In the genomic region with DNA sequence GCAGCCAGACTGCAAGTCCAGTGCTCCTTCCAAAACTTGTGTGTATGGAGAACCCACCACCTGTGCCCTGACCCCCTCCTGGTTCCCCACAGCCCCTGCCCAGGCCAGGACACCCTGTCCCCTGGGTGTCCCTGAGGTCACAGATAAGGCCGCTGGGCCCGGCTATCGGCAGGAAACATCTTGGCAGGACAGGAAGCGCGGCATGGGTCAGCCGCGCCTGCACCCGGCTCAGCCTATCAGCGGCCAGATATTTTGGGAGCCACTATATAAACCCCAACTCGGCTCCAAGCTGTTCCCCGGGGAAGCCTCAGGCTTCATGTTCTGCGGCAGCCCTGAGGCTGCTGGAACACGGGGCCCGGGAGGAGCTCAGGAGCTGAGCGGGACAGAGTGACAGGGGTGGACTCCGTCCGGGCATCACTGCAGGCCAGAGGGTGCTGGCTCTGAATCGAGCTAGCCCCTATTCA, we compare ENCODE assay signal across 1 cellular context.
A peak's percentile ranks its signal among the peaks of the same experiment; 100 is the strongest.
TF ChIP-seq lines count a peak whose summit lies in the region.

No MANE protein-coding gene starts in this region.

TF ChIP-seq in K562, 482 proteins besides CTCF, POLR2A, EP300 and RAD21 (continued from another document):
- peak; percentile 58 for TF ChIP-seq FOSL1 (tag; conservative IDR thresholded peaks at IDR 0.05)
- 0 out of 2 replicates have a peak, but pooled peaks have one; percentile 9 for TF ChIP-seq KLF6 (CRISPR knock-in tag; IDR thresholded peaks at IDR 0.05; ENCODE audit: borderline replicate concordance)
- TF ChIP-seq, protein P1, sequence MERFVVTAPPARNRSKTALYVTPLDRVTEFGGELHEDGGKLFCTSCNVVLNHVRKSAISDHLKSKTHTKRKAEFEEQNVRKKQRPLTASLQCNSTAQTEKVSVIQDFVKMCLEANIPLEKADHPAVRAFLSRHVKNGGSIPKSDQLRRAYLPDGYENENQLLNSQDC (CRISPR knock-in tag; IDR thresholded peaks at IDR 0.05), result no peak
- peak; percentile 23; the same call in 1 of the 2 replicates for TF ChIP-seq SPI1 (IDR thresholded peaks at IDR 0.05; ENCODE audit: borderline replicate concordance, low read depth, low read length)
- 0 out of 4 replicates have a peak, but pooled peaks of 1 of the 2 experiments have one; percentile 24 for TF ChIP-seq TEAD1 (CRISPR knock-in tag; IDR thresholded peaks at IDR 0.05)
- peak; percentile 88 for TF ChIP-seq SMAD4 (CRISPR knock-in tag; conservative IDR thresholded peaks at IDR 0.05)
- TF ChIP-seq ZNF124 (CRISPR knock-in tag; IDR thresholded peaks at IDR 0.05), result no peak
- no peak for TF ChIP-seq ZNF263 (CRISPR knock-in tag; IDR thresholded peaks at IDR 0.05; ENCODE audit: borderline replicate concordance)
- TF ChIP-seq SMARCE1 (IDR thresholded peaks at IDR 0.05), result peak; percentile 94
- peak; percentile 63; the same call in 1 of the 2 replicates for TF ChIP-seq ZNF644 (tag; IDR thresholded peaks at IDR 0.05; ENCODE audit: low read depth)
- TF ChIP-seq PTRF (tag; IDR thresholded peaks at IDR 0.05), result no peak
- no peak for TF ChIP-seq XRCC3 (IDR thresholded peaks at IDR 0.05)
- TF ChIP-seq HNRNPLL (IDR thresholded peaks at IDR 0.05; ENCODE audit: low read depth, low read length, poor library complexity, severe bottlenecking), result no peak
- peak; percentile 77 to 86 for TF ChIP-seq TRIM24 (IDR thresholded peaks at IDR 0.05)
- peak; percentile 95 for TF ChIP-seq ESRRA (IDR thresholded peaks at IDR 0.05; ENCODE audit: borderline replicate concordance, low read depth)
- peak; percentile 95 for TF ChIP-seq SMARCA4 (IDR thresholded peaks at IDR 0.05)
- peak; percentile 91 for TF ChIP-seq RNF2 (IDR thresholded peaks at IDR 0.05)
- no peak for TF ChIP-seq ZNF77 (CRISPR knock-in tag; IDR thresholded peaks at IDR 0.05)
- TF ChIP-seq LCOR (CRISPR knock-in tag; IDR thresholded peaks at IDR 0.05), result 0 out of 2 replicates have a peak, but pooled peaks have one; percentile 56
- peak; percentile 88 for TF ChIP-seq SOX6 (IDR thresholded peaks at IDR 0.05)
- TF ChIP-seq MBD2 (IDR thresholded peaks at IDR 0.05; ENCODE audit: borderline replicate concordance, low read depth), result peak; percentile 82; the same call in 1 of the 2 replicates
- TF ChIP-seq KLF13 (tag; IDR thresholded peaks at IDR 0.05; ENCODE audit: borderline replicate concordance, low read depth), result no peak
- peak; percentile 81 for TF ChIP-seq NFIC (IDR thresholded peaks at IDR 0.05)
- TF ChIP-seq ETV6 (IDR thresholded peaks at IDR 0.05; ENCODE audit: borderline replicate concordance in 1 of 2, low read depth in 2 of 2, low read length in 1 of 2), result no peak
- TF ChIP-seq ETV6 (CRISPR knock-in tag; IDR thresholded peaks at IDR 0.05; ENCODE audit: borderline replicate concordance), result no peak
- no peak for TF ChIP-seq ZNF24 (IDR thresholded peaks at IDR 0.05)
- peak; percentile 96 for TF ChIP-seq DPF2 (IDR thresholded peaks at IDR 0.05)
- TF ChIP-seq SUPT5H (IDR thresholded peaks at IDR 0.05), result peak; percentile 63
- TF ChIP-seq ZNF354B (CRISPR knock-in tag; IDR thresholded peaks at IDR 0.05), result no peak
- TF ChIP-seq ZNF212 (CRISPR knock-in tag; IDR thresholded peaks at IDR 0.05), result no peak
- TF ChIP-seq SREBF2 (CRISPR knock-in tag; IDR thresholded peaks at IDR 0.05), result no peak
- TF ChIP-seq NBN (IDR thresholded peaks at IDR 0.05; ENCODE audit: low read depth), result peak; percentile 36; the same call in 1 of the 2 replicates
- no peak for TF ChIP-seq BRF1 (IDR thresholded peaks at IDR 0.05; ENCODE audit: borderline replicate concordance, extremely low read depth, insufficient read length)
- peak; percentile 92 for TF ChIP-seq ETV5 (CRISPR knock-in tag; IDR thresholded peaks at IDR 0.05; ENCODE audit: low read depth)
- no peak for TF ChIP-seq SRSF9 (IDR thresholded peaks at IDR 0.05; ENCODE audit: borderline replicate concordance, low read depth, low read length)
- no peak for TF ChIP-seq ZC3H4 (CRISPR knock-in tag; IDR thresholded peaks at IDR 0.05; ENCODE audit: borderline replicate concordance)
- peak in 1 of 2 experiments; percentile 58; a peak in 2 of 4 replicates for TF ChIP-seq TBL1XR1 (IDR thresholded peaks at IDR 0.05; ENCODE audit: low read length in 2 of 2)
- TF ChIP-seq, protein P2, sequence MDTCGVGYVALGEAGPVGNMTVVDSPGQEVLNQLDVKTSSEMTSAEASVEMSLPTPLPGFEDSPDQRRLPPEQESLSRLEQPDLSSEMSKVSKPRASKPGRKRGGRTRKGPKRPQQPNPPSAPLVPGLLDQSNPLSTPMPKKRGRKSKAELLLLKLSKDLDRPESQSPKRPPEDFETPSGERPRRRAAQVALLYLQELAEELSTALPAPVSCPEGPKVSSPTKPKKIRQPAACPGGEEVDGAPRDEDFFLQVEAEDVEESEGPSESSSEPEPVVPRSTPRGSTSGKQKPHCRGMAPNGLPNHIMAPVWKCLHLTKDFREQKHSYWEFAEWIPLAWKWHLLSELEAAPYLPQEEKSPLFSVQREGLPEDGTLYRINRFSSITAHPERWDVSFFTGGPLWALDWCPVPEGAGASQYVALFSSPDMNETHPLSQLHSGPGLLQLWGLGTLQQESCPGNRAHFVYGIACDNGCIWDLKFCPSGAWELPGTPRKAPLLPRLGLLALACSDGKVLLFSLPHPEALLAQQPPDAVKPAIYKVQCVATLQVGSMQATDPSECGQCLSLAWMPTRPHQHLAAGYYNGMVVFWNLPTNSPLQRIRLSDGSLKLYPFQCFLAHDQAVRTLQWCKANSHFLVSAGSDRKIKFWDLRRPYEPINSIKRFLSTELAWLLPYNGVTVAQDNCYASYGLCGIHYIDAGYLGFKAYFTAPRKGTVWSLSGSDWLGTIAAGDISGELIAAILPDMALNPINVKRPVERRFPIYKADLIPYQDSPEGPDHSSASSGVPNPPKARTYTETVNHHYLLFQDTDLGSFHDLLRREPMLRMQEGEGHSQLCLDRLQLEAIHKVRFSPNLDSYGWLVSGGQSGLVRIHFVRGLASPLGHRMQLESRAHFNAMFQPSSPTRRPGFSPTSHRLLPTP (IDR thresholded peaks at IDR 0.05; ENCODE audit: borderline replicate concordance, extremely low read depth, insufficient read length), result no peak
- TF ChIP-seq, protein P3, sequence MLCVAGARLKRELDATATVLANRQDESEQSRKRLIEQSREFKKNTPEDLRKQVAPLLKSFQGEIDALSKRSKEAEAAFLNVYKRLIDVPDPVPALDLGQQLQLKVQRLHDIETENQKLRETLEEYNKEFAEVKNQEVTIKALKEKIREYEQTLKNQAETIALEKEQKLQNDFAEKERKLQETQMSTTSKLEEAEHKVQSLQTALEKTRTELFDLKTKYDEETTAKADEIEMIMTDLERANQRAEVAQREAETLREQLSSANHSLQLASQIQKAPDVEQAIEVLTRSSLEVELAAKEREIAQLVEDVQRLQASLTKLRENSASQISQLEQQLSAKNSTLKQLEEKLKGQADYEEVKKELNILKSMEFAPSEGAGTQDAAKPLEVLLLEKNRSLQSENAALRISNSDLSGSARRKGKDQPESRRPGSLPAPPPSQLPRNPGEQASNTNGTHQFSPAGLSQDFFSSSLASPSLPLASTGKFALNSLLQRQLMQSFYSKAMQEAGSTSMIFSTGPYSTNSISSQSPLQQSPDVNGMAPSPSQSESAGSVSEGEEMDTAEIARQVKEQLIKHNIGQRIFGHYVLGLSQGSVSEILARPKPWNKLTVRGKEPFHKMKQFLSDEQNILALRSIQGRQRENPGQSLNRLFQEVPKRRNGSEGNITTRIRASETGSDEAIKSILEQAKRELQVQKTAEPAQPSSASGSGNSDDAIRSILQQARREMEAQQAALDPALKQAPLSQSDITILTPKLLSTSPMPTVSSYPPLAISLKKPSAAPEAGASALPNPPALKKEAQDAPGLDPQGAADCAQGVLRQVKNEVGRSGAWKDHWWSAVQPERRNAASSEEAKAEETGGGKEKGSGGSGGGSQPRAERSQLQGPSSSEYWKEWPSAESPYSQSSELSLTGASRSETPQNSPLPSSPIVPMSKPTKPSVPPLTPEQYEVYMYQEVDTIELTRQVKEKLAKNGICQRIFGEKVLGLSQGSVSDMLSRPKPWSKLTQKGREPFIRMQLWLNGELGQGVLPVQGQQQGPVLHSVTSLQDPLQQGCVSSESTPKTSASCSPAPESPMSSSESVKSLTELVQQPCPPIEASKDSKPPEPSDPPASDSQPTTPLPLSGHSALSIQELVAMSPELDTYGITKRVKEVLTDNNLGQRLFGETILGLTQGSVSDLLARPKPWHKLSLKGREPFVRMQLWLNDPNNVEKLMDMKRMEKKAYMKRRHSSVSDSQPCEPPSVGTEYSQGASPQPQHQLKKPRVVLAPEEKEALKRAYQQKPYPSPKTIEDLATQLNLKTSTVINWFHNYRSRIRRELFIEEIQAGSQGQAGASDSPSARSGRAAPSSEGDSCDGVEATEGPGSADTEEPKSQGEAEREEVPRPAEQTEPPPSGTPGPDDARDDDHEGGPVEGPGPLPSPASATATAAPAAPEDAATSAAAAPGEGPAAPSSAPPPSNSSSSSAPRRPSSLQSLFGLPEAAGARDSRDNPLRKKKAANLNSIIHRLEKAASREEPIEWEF (CRISPR knock-in tag; IDR thresholded peaks at IDR 0.05), result no peak
- peak; percentile 75 for TF ChIP-seq CREM (IDR thresholded peaks at IDR 0.05; ENCODE audit: low read depth)
- TF ChIP-seq ZNF785 (CRISPR knock-in tag; IDR thresholded peaks at IDR 0.05), result no peak
- peak; percentile 99 for TF ChIP-seq CCNT2 (IDR thresholded peaks at IDR 0.05; ENCODE audit: borderline replicate concordance, extremely low read depth, insufficient read length, low read depth, low read length)
- 0 out of 2 replicates have a peak, but pooled peaks have one; percentile 11 for TF ChIP-seq PHB2 (IDR thresholded peaks at IDR 0.05; ENCODE audit: low read depth)
